Comparison of ENCODE assay signal across 21 cellular contexts in genomic region chr4:15811703-15812325, GRCh38. TPM values are rescaled to one million over a fixed set of nuclear protein-coding genes. Genes with fewer than 3 reads are reported as not detected.
DNase-seq lines count a peak whose midpoint lies in the region; ATAC-seq and TF ChIP-seq lines count a peak whose summit lies in the region.
"Had no signal": no experiment of that assay in that cellular context is flagged by ENCODE, and none has a peak within 500 bp of the region (broad histone marks: within the 10 kb centered on the region; RNA-seq: fewer than 3 reads in every experiment).

No MANE protein-coding gene starts in this region.

- no peaks in the 10 kb centered on the region for H3K79me1 ChIP-seq in neuronal stem cell (ENCODE audit: low read depth, low read length)

- H3K36me3 ChIP-seq in PC-9 (ENCODE audit: low read depth) (no peaks in the 10 kb centered on the region), neuronal stem cell (replicated peaks in 1 of 2; ENCODE audit: control insufficient read depth in 2 of 2, insufficient read depth in 2 of 2, low read length in 2 of 2) (no peaks in the 10 kb centered on the region)
- H3K36me3 ChIP-seq: tibial artery had no signal

- TF ChIP-seq CTCF in PC-9 (conservative IDR thresholded peaks at IDR 0.05), result no peak

- peak overlapping the region; percentile 54 for H3K27ac ChIP-seq in PC-9
- no peak overlapping the region for H3K27ac ChIP-seq in neuronal stem cell (replicated peaks; ENCODE audit: low read length)
- H3K27ac ChIP-seq: 22Rv1, coronary artery, tibial artery had no signal

- H3K9ac ChIP-seq in neuronal stem cell (ENCODE audit: low read depth, low read length, poor library complexity), result no peak overlapping the region

- H3K4ac ChIP-seq in neuronal stem cell (ENCODE audit: low read length), result no peak overlapping the region

- peaks cover 10% of the 10 kb centered on the region; the same call in 1 of the 2 replicates for H3K4me1 ChIP-seq in PC-9 (replicated peaks; ENCODE audit: insufficient read depth)
- no peaks in the 10 kb centered on the region for H3K4me1 ChIP-seq in neuronal stem cell (ENCODE audit: control insufficient read depth in 2 of 2, insufficient read depth in 1 of 2, low read depth in 1 of 2, low read length in 2 of 2)
- H3K4me1 ChIP-seq: tibial artery had no signal

- no peak overlapping the region for H3K18ac ChIP-seq in neuronal stem cell (ENCODE audit: low read length)

- no peaks in the 10 kb centered on the region for H3K9me3 ChIP-seq in PC-9 (ENCODE audit: insufficient read depth, low read depth)
- no peaks in the 10 kb centered on the region for H3K9me3 ChIP-seq in neuronal stem cell (replicated peaks in 1 of 2; ENCODE audit: control insufficient read depth in 2 of 2, insufficient read depth in 1 of 2, low read depth in 1 of 2, low read length in 2 of 2)
- H3K9me3 ChIP-seq: tibial artery had no signal

- peak; percentile 19 for DNase-seq in SIG-M5 treated with dmso at 0.1 percent for 504 hours (lab: John Stamatoyannopoulos, UW; ENCODE audit: unreplicated experiment)
- no peak for DNase-seq in SIG-M5 (lab: John Stamatoyannopoulos, UW)
- peak; percentile 20 to 71 for DNase-seq in PC-9
- DNase-seq in neuronal stem cell (ENCODE audit: low spot score), result no peak
- no peak for DNase-seq in HuH-7.5 (ENCODE audit: low spot score)
- no peak for DNase-seq in activated T-cell treated with anti-CD3 and anti-CD28 coated beads for 4 hours
- no peak for DNase-seq in NCI-H2029 treated with DMSO at 0.1 percent for 48 hours (lab: John Stamatoyannopoulos, UW)
- DNase-seq: activated CD4-positive, alpha-beta T cell treated with anti-CD3 and anti-CD28 coated beads for 36 hours; activated CD8-positive, alpha-beta memory T cell treated with anti-CD3 and anti-CD28 coated beads, Interleukin-2, amount 50 U/mL, for 4 hours; activated naive CD4-positive, alpha-beta T cell treated with Interleukin-2 at 50 U/mL for 16 hours; Karpas-422; mesenchymal stem cell; NCI-H1417; NCI-H82; nephron progenitor cell; stimulated activated naive B cell treated with anti-CD40 and anti-IgM and Interleukin-4, amounts not matched to agents 10 μg/mL and 1 μg/mL and 100 μg/mL, for 72 hours; tibial artery had no signal

- BruUV-seq in PC-9 (replicated peaks; lab: Mats Ljungman, UMichigan), result no TSS peak

- H3K4me3 ChIP-seq in PC-9 (no peak overlapping the region), neuronal stem cell (ENCODE audit: low read length in 2 of 2) (no peak overlapping the region)
- H3K4me3 ChIP-seq: coronary artery, tibial artery had no signal

- H2AK5ac ChIP-seq in neuronal stem cell (ENCODE audit: low read depth, low read length), result no peak overlapping the region

- H3F3A ChIP-seq in PC-9 (ENCODE audit: insufficient read depth, low read depth), result peaks cover 4% of the 10 kb centered on the region; the same call in 1 of the 2 replicates

- no peak overlapping the region for H2AFZ ChIP-seq in PC-9
- peak overlapping the region; percentile 18 for H2AFZ ChIP-seq in neuronal stem cell (ENCODE audit: low read length)

- no peak overlapping the region for H2BK15ac ChIP-seq in neuronal stem cell (ENCODE audit: low read length)

- peak overlapping the region; percentile 26; the same call in 1 of the 2 replicates for H3K4me2 ChIP-seq in PC-9
- H3K4me2 ChIP-seq in neuronal stem cell (ENCODE audit: insufficient read depth, low read length, poor library complexity, severe bottlenecking), result no peak overlapping the region

- no peaks in the 10 kb centered on the region for H4K20me1 ChIP-seq in PC-9 (ENCODE audit: insufficient read depth)

- intact Hi-C loops in PC-9 (cut with micrococcal nuclease; ENCODE audit: unreplicated experiment), result no loop called here

- H4K91ac ChIP-seq in neuronal stem cell (ENCODE audit: low read depth, low read length, poor library complexity), result no peak overlapping the region

- CTCF ChIA-PET in PC-9 (lab: Charles Lee), result no interaction called here

- H3K27me3 ChIP-seq in PC-9 (ENCODE audit: insufficient read depth, low read depth), result no peaks in the 10 kb centered on the region
- peaks cover 0 to 6% (median 0%) of the 10 kb centered on the region in 3 experiments for H3K27me3 ChIP-seq in neuronal stem cell (ENCODE audit: control insufficient read depth in 3 of 3, insufficient read depth in 3 of 3, low read depth in 1 of 3, low read length in 3 of 3)
- H3K27me3 ChIP-seq: tibial artery had no signal

- peak; percentile 87 for ATAC-seq in esophagus mucosa
- ATAC-seq: activated CD4-positive, alpha-beta T cell treated with anti-CD3 and anti-CD28 coated beads for 36 hours; stimulated activated naive B cell treated with anti-CD40 and anti-IgM and Interleukin-4, amounts not matched to agents 10 μg/mL and 1 μg/mL and 100 μg/mL, for 72 hours had no signal

- no peak overlapping the region for H4K8ac ChIP-seq in neuronal stem cell (ENCODE audit: low read depth, low read length)

- no peak overlapping the region for H3K14ac ChIP-seq in neuronal stem cell (ENCODE audit: low read length)

- H2BK12ac ChIP-seq in neuronal stem cell (ENCODE audit: low read length), result no peak overlapping the region

- H3K79me2 ChIP-seq in PC-9 (ENCODE audit: low read depth), result no peaks in the 10 kb centered on the region

- no peaks in the 10 kb centered on the region for H3K9me2 ChIP-seq in PC-9 (ENCODE audit: insufficient read depth)

- H2BK5ac ChIP-seq in neuronal stem cell (ENCODE audit: low read length), result no peak overlapping the region

- H2BK120ac ChIP-seq in neuronal stem cell (ENCODE audit: low read depth, low read length), result no peak overlapping the region

- POLR2A ChIA-PET in PC-9 (lab: Charles Lee; ENCODE audit: unreplicated experiment), result no interaction called here

- no CpG with 5 or more reads among the region's 2 CpGs for WGBS in neuronal stem cell (ENCODE audit: extremely low coverage in 2 of 2, insufficient read length in 2 of 2, insufficient replicate concordance in 1 of 2), 2 donors

- H3K23ac ChIP-seq in neuronal stem cell (ENCODE audit: low read depth, low read length, poor library complexity), result no peak overlapping the region

RNA-seq across cellular contexts. Expression of gene CD38, which starts 33.7 kb away (rescaled TPM):
- total RNA-seq in PC-9 (2021) (0.90 and 1.3 TPM in 2 replicates), esophagus mucosa (2.6 TPM)
- 0.11 TPM for polyA plus RNA-seq in neuronal stem cell (2013, experiment 1 of 2)
- 0.15 TPM for polyA plus RNA-seq in neuronal stem cell (2013, experiment 2 of 2)
- polyA plus RNA-seq: BJ had no signal

Comparison
In these comparisons a context has a peak if more than half of its experiments do, and no peak if none do; other contexts are left out.
1. DNase-seq: peak in SIG-M5 treated with dmso at 0.1 percent for 504 hours (single experiment) and PC-9 (2 of 2); none in SIG-M5 (single experiment), neuronal stem cell (single experiment), HuH-7.5 (single experiment), activated T-cell treated with anti-CD3 and anti-CD28 coated beads for 4 hours (single experiment) and NCI-H2029 treated with DMSO at 0.1 percent for 48 hours (single experiment).